ENCODE assay signal across 20 cellular contexts in the genomic region with DNA sequence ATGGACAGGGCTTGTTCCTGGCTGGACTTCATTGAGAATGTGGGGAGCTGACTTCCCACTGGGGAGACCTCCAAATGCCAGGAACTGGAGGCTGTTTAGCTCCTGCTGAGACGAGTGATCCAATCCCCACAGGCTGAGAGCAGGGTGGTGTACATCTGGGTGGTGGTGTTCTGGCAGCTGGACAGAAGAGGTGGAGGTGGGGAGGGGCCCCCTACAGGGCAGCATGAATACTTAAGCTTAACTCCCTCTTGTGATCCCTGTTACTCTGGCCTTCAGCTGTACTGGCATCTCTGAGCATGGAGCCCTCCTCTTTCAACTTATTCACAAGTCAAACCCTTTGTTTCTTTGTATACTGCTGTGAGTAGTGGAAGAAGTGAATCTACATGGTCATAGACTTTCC.
A peak's percentile ranks its signal among the peaks of the same experiment; 100 is the strongest.
DNase-seq lines count a peak whose midpoint lies in the region; FAIRE-seq and TF ChIP-seq lines count a peak whose summit lies in the region.
"Had no signal": no experiment of that assay in that cellular context is flagged by ENCODE, and none has a peak within 500 bp of the region (broad histone marks: within the 10 kb centered on the region; RNA-seq: fewer than 3 reads in every experiment).

No MANE protein-coding gene starts in this region.

- H3K4me3 Mint-ChIP-seq in endodermal cell, result no peak overlapping the region

- H3K27ac Mint-ChIP-seq in endodermal cell, result no peak overlapping the region

- no peaks in the 10 kb centered on the region for H3K27me3 Mint-ChIP-seq in endodermal cell (ENCODE audit: insufficient read depth)

- H3K4me1 ChIP-seq in endodermal cell (ENCODE audit: control insufficient read depth, insufficient read depth, low read length), result no peaks in the 10 kb centered on the region
- H3K4me1 ChIP-seq in osteoblast (ENCODE audit: insufficient read depth, low read length), result no peaks in the 10 kb centered on the region

- H3K36me3 Mint-ChIP-seq in endodermal cell (ENCODE audit: low read depth), result no peaks in the 10 kb centered on the region

- H3K27ac ChIP-seq in endodermal cell (ENCODE audit: low read depth, low read length), result no peak overlapping the region
- no peak overlapping the region for H3K27ac ChIP-seq in osteoblast (ENCODE audit: low read depth, low read length)
- H3K27ac ChIP-seq: C4-2B had no signal

- DNase-seq in HuH-7 (ENCODE audit: low spot score), result peak; percentile 12
- no peak for DNase-seq in endodermal cell
- DNase-seq in osteoblast (ENCODE audit: insufficient read length, low spot score, missing footprints), result peak; percentile 8
- DNase-seq in H54 (ENCODE audit: insufficient read length, low spot score), result no peak
- no peak for DNase-seq in amygdala (lab: John Stamatoyannopoulos, UW)
- DNase-seq in effector CD4-positive, alpha-beta T cell, result no peak
- DNase-seq: ACHN; AML-193; HCEC 1CT; NCI-H1092 treated with DMSO at 0.1 percent for 48 hours; NCI-H2081; NCI-H2171 treated with DMSO at 0.1 percent for 48 hours; NCI-H446 treated with DMSO at 0.1 percent for 48 hours; NCI-H69; NK-92 treated with Interleukin-12 subunit alpha and Interleukin-12 subunit beta, amount 100 ng/mL, for 24 hours; OCI-M1; SHP77 treated with DMSO at 0.1 percent for 48 hours; SK-N-SH had no signal

- H3K4me1 Mint-ChIP-seq in endodermal cell, result no peaks in the 10 kb centered on the region

- H3K27me3 ChIP-seq in endodermal cell (ENCODE audit: control insufficient read depth, insufficient read depth, low read length, poor library complexity, severe bottlenecking), result no peaks in the 10 kb centered on the region
- no peaks in the 10 kb centered on the region for H3K27me3 ChIP-seq in osteoblast (ENCODE audit: insufficient read depth, low read length)

- no peak overlapping the region for H3K4me3 ChIP-seq in endodermal cell (ENCODE audit: low read length)
- no peak overlapping the region for H3K4me3 ChIP-seq in osteoblast (ENCODE audit: insufficient read depth, low read length)

- no peak overlapping the region for H3K4me2 ChIP-seq in osteoblast (ENCODE audit: insufficient read depth, low read length)
- H3K4me2 ChIP-seq: SK-N-SH had no signal

- H4K20me1 ChIP-seq in osteoblast (ENCODE audit: insufficient read depth, low read length), result no peaks in the 10 kb centered on the region

- TF ChIP-seq CTCF in GM12873 (IDR thresholded peaks at IDR 0.05; ENCODE audit: insufficient read depth, low read depth, low read length, missing control alignments) (peak; percentile 10), endodermal cell (conservative IDR thresholded peaks at IDR 0.05) (peak; percentile 50), osteoblast (IDR thresholded peaks at IDR 0.05; ENCODE audit: extremely low read depth, low read depth, low read length) (no peak)

- no peak overlapping the region for H2AFZ ChIP-seq in osteoblast (ENCODE audit: low read length)

- no peak for TF ChIP-seq POLR2A in H54 (IDR thresholded peaks at IDR 0.05; ENCODE audit: low read depth, low read length)

- WGBS in endodermal cell (ENCODE audit: insufficient coverage in 1 of 2, insufficient read length in 1 of 2), 2 experiments, result 92% methylated on average over 1 of the region's 1 CpG; no CpG with 5 or more reads in 1 of the 2 experiments

- no peaks in the 10 kb centered on the region for H3K79me2 ChIP-seq in osteoblast (ENCODE audit: insufficient read depth, low read length)

- H3K9me3 ChIP-seq in endodermal cell (ENCODE audit: control insufficient read depth, low read length), result no peaks in the 10 kb centered on the region
- no peaks in the 10 kb centered on the region for H3K9me3 ChIP-seq in osteoblast (ENCODE audit: low read depth, low read length)
- H3K9me3 ChIP-seq: SK-N-SH had no signal

- no peak for FAIRE-seq in H54 (lab: Jason Lieb, UNC)

- H3K9ac ChIP-seq in endodermal cell (ENCODE audit: extremely low read depth, low read length, poor library complexity, severe bottlenecking), result no peak overlapping the region
- H3K9ac ChIP-seq: SK-N-SH had no signal

- H3K9me3 Mint-ChIP-seq in endodermal cell, result no peaks in the 10 kb centered on the region

- H3K36me3 ChIP-seq in endodermal cell (ENCODE audit: control insufficient read depth, insufficient read depth, low read length) (no peaks in the 10 kb centered on the region), osteoblast (ENCODE audit: insufficient read depth, low read length) (no peaks in the 10 kb centered on the region)

Comparison
In these comparisons a context has a peak if more than half of its experiments do, and no peak if none do; other contexts are left out.
1. DNase-seq: peak in HuH-7 (single experiment) and osteoblast (single experiment); none in endodermal cell (single experiment), H54 (single experiment), amygdala (0 of 56) and effector CD4-positive, alpha-beta T cell (single experiment).